ENCODE assay signal across 27 cellular contexts in the genomic region with DNA sequence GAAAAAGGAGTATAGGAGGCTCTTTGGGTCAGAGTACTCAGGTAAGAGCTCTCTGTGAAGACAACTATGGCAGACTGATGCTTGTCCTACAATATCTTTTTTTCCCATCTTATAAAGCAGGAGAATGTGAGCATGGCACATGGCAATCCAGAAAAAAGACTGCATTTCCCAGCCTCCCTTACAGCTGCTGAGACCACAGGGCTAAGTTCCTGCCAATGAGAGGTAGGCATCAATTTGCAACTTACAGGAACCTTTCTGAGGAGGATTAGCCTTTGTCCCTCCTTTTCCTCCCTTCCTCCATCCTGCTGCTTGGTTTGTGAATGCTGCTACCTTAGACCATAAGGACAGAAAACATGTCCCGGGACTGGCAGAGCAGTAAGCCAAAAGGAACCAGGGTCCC. TPM values are rescaled to one million over a fixed set of nuclear protein-coding genes. Genes with fewer than 3 reads are reported as not detected.
"Had no signal": no experiment of that assay in that cellular context is flagged by ENCODE, and none has a peak within 500 bp of the region (broad histone marks: within the 10 kb centered on the region; RNA-seq: fewer than 3 reads in every experiment).

No MANE protein-coding gene starts in this region.

- H3K36me3 ChIP-seq: brain microvascular endothelial cell, Peyer's patch, SJCRH30 had no signal

- H3K27me3 ChIP-seq: brain microvascular endothelial cell, Peyer's patch, SJCRH30 had no signal

- H3K27ac ChIP-seq: brain microvascular endothelial cell, Peyer's patch, RWPE1, SJCRH30 had no signal

- H3K4me1 Mint-ChIP-seq: activated CD4-positive, alpha-beta T cell treated with anti-CD3 and anti-CD28 coated beads, Interleukin-2, amount 10 ng/mL, durations not matched to agents 24 days and 14 days; activated naive CD4-positive, alpha-beta T cell treated with anti-CD3 and anti-CD28 coated beads, Interleukin-2, amount 10 ng/mL, durations not matched to agents 7 days and 5 days; activated naive CD8-positive, alpha-beta T cell treated with anti-CD3 and anti-CD28 coated beads for 36 hours had no signal

- H3K27ac Mint-ChIP-seq: activated CD4-positive, alpha-beta memory T cell treated with anti-CD3 and anti-CD28 coated beads for 36 hours; activated CD4-positive, alpha-beta T cell treated with anti-CD3 and anti-CD28 coated beads, Interleukin-2, amount 10 ng/mL, durations not matched to agents 24 days and 14 days; activated naive CD4-positive, alpha-beta T cell treated with anti-CD3 and anti-CD28 coated beads, Interleukin-2, amount 10 ng/mL, durations not matched to agents 7 days and 5 days; activated naive CD8-positive, alpha-beta T cell treated with anti-CD3 and anti-CD28 coated beads for 36 hours; activated T-helper 2 cell treated with anti-CD3 and anti-CD28 coated beads, Interferon-gamma antibody, Interleukin-2, Interleukin-4, amounts not matched to agents 10 μg/mL and 5 μg/mL and 100 μg/mL, durations not matched to agents 14 hours and 24 hours and 36 hours; T-helper 1 cell treated with Interleukin-12 subunit alpha and Interleukin-12 subunit beta and Interleukin-4 antibody, amounts not matched to agents 30 μg/mL and 1 μg/mL, for 36 hours had no signal

- H3K9me3 Mint-ChIP-seq: activated CD4-positive, alpha-beta T cell treated with anti-CD3 and anti-CD28 coated beads, Interleukin-2, amount 10 ng/mL, durations not matched to agents 24 days and 14 days; activated T-helper 2 cell treated with anti-CD3 and anti-CD28 coated beads, Interferon-gamma antibody, Interleukin-2, Interleukin-4, amounts not matched to agents 10 μg/mL and 5 μg/mL and 100 μg/mL, durations not matched to agents 14 hours and 24 hours and 36 hours; T-helper 1 cell treated with Interleukin-12 subunit alpha and Interleukin-12 subunit beta and Interleukin-4 antibody, amounts not matched to agents 30 μg/mL and 1 μg/mL, for 36 hours had no signal

- H3K27me3 Mint-ChIP-seq: activated CD4-positive, alpha-beta memory T cell treated with anti-CD3 and anti-CD28 coated beads for 36 hours; activated CD4-positive, alpha-beta T cell treated with anti-CD3 and anti-CD28 coated beads, Interleukin-2, amount 10 ng/mL, durations not matched to agents 24 days and 14 days; activated naive CD4-positive, alpha-beta T cell treated with anti-CD3 and anti-CD28 coated beads, Interleukin-2, amount 10 ng/mL, durations not matched to agents 7 days and 5 days; activated naive CD8-positive, alpha-beta T cell treated with anti-CD3 and anti-CD28 coated beads for 36 hours had no signal

- H3K4me3 ChIP-seq: Peyer's patch, SJCRH30 had no signal

- H3K36me3 Mint-ChIP-seq: activated CD4-positive, alpha-beta memory T cell treated with anti-CD3 and anti-CD28 coated beads for 36 hours; activated naive CD4-positive, alpha-beta T cell treated with anti-CD3 and anti-CD28 coated beads, Interleukin-2, amount 10 ng/mL, durations not matched to agents 7 days and 5 days had no signal

- H3K4me1 ChIP-seq: Peyer's patch, SJCRH30 had no signal

- H3K4me3 Mint-ChIP-seq: activated CD4-positive, alpha-beta memory T cell treated with anti-CD3 and anti-CD28 coated beads for 36 hours; activated CD4-positive, alpha-beta T cell treated with anti-CD3 and anti-CD28 coated beads, Interleukin-2, amount 10 ng/mL, durations not matched to agents 24 days and 14 days; activated naive CD4-positive, alpha-beta T cell treated with anti-CD3 and anti-CD28 coated beads, Interleukin-2, amount 10 ng/mL, durations not matched to agents 7 days and 5 days; activated naive CD8-positive, alpha-beta T cell treated with anti-CD3 and anti-CD28 coated beads for 36 hours; T-helper 1 cell treated with Interleukin-12 subunit alpha and Interleukin-12 subunit beta and Interleukin-4 antibody, amounts not matched to agents 30 μg/mL and 1 μg/mL, for 36 hours had no signal

- H3K9me3 ChIP-seq: Peyer's patch, SJCRH30 had no signal

- DNase-seq: activated CD4-positive, alpha-beta memory T cell treated with anti-CD3 and anti-CD28 coated beads for 36 hours; activated CD4-positive, alpha-beta T cell treated with anti-CD3 and anti-CD28 coated beads, Interleukin-2, amount 10 ng/mL, durations not matched to agents 24 days and 14 days; activated CD4-positive, CD25-positive, alpha-beta regulatory T cell treated with anti-CD3 and anti-CD28 coated beads, Interleukin-2, amount 50 U/mL, for 72 hours; activated CD8-positive, alpha-beta memory T cell treated with anti-CD3 and anti-CD28 coated beads for 24 hours; activated gamma-delta T cell treated with Interleukin-2 at 50 U/mL for 16 hours; activated naive CD4-positive, alpha-beta T cell treated with anti-CD3 and anti-CD28 coated beads, Interleukin-2, amount 10 ng/mL, durations not matched to agents 7 days and 5 days; activated naive CD8-positive, alpha-beta T cell treated with anti-CD3 and anti-CD28 coated beads for 36 hours; activated T-cell treated with anti-CD3 and anti-CD28 coated beads for 4 hours; activated T-cell treated with anti-CD3 and anti-CD28 coated beads, Interleukin-2, amount 50 U/mL, for 48 hours; brain microvascular endothelial cell; cerebellar nuclear complex; Kasumi-1; NCI-H1105 treated with DMSO at 0.1 percent for 48 hours; NCI-H1436 treated with DMSO at 0.1 percent for 48 hours; NCI-H187; NCI-H2081; NCI-H2171; NCI-H2227 treated with DMSO at 0.1 percent for 48 hours; NCI-H446 treated with DMSO at 0.1 percent for 48 hours; NCI-H524 treated with DMSO at 0.1 percent for 48 hours; NCI-H748 treated with DMSO at 0.1 percent for 48 hours; Peyer's patch; Right ventricle myocardium superior; SJCRH30 had no signal

RNA-seq across cellular contexts. Expression of gene ST8SIA5, which starts 37.8 kb away (rescaled TPM):
- total RNA-seq: activated CD4-positive, alpha-beta memory T cell treated with anti-CD3 and anti-CD28 coated beads for 36 hours; activated CD4-positive, alpha-beta T cell treated with anti-CD3 and anti-CD28 coated beads, Interleukin-2, amount 10 ng/mL, durations not matched to agents 24 days and 14 days; activated naive CD8-positive, alpha-beta T cell treated with anti-CD3 and anti-CD28 coated beads for 36 hours had no signal
